8 cellular contexts compared by ENCODE assay signal in the genomic region with DNA sequence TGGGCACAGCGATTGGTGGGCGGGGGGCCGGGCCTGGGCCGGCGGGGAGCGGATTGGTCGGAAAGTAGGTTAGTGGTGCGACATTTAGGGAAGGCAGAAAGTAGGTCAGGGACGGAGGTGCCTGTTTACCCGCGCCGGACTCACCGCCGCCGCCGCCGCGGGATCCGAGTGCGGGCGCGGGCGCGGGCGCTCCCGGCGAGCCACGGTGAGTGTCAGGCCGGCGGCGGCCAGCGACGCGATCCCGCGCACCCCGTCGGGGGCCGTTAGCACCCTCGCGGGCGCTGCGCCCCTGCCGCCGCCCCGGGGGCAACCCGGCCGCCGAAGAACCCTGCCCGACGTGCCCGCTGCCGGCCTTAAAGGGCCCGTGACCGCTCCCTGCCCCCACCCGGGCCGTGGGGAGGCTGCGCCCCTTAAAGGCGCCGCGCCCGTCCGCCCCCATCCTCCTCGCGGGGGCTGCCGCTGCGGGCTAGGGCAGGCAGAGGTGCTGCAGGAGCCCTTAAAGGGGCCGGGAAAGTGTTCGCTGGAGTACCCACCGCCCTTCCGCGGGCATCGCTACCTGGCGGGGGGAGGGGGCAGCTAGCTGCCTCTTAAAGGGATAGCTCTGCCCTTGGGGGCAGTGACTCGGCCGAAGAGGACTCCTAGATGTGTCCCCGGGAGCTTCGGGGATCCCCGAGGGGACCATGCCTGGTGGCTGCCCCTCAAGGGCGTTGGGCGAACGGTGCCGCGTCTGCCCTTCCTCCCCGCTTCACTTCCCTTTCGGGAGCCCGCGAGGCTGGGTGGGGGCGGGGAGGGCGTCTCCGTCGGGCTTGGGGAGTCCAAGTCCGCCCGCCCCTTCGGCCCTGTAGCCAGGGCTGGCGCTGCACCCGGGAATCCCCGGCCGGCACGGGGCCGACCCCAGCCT. TPM values are rescaled to one million over a fixed set of nuclear protein-coding genes. Genes with fewer than 3 reads are reported as not detected.
DNase-seq lines count a peak whose midpoint lies in the region; ATAC-seq, FAIRE-seq and TF ChIP-seq lines count a peak whose summit lies in the region.

TSS of gene BMAL1 (plus strand) at position 72 of the 901 bp plus-strand sequence. CDS start 76,519 bp downstream, outside the sequence.

- H4K8ac ChIP-seq in H1 (ENCODE audit: extremely low read depth, insufficient read depth, low read length) = peak within 1 kb of the TSS; percentile 37; the same call in 1 of the 2 replicates

- no peak for TF ChIP-seq EP300 in H1 (IDR thresholded peaks at IDR 0.05; ENCODE audit: borderline replicate concordance in 1 of 2, low read depth in 2 of 2, low read length in 2 of 2)

- 3% methylated on average over 14 of the region's 101 CpGs; no CpG with 5 or more reads in 1 of the 2 experiments for WGBS in H1 (ENCODE audit: extremely low coverage in 1 of 2, insufficient coverage in 1 of 2, insufficient read length in 1 of 2, insufficient replicate concordance in 2 of 2, low coverage in 1 of 2, low lambda C conversion rate in 2 of 2, missing lambda C conversion rate in 1 of 2), 2 experiments

- H3K9me3 Mint-ChIP-seq in activated CD8-positive, alpha-beta T cell treated with anti-CD3 and anti-CD28 coated beads, Interleukin-2, amount 10 ng/mL, durations not matched to agents 7 days and 5 days (ENCODE audit: insufficient read depth) = no peaks in the 10 kb centered on the region

- H4K91ac ChIP-seq in H1 (replicated peaks; ENCODE audit: insufficient read length, low read length) = no peak within 1 kb of the TSS

- H3K9me3 ChIP-seq in H1 (ENCODE audit: insufficient read depth in 2 of 2, low read depth in 1 of 2, low read length in 1 of 2) (no peaks in the 10 kb centered on the region), mucosa of stomach (ENCODE audit: control insufficient read depth, low read length) (no peaks in the 10 kb centered on the region)

- H2BK15ac ChIP-seq in H1 (ENCODE audit: low read length) = no peak within 1 kb of the TSS

- H3K4me2 ChIP-seq in KMS-11 (peak within 1 kb of the TSS; percentile 88), H1 (ENCODE audit: insufficient read depth in 1 of 2, low read depth in 2 of 2, low read length in 2 of 2) (peak within 1 kb of the TSS; percentile 90 to 92)

- H3K27ac Mint-ChIP-seq in activated CD8-positive, alpha-beta T cell treated with anti-CD3 and anti-CD28 coated beads, Interleukin-2, amount 10 ng/mL, durations not matched to agents 7 days and 5 days = peak within 1 kb of the TSS; percentile 82

- H3K14ac ChIP-seq in H1 (ENCODE audit: insufficient read length) = no peak within 1 kb of the TSS

- H2BK120ac ChIP-seq in H1 (replicated peaks; ENCODE audit: low read depth, low read length) = no peak within 1 kb of the TSS

- H3K23me2 ChIP-seq in H1 (ENCODE audit: low read depth, low read length) = peaks cover 13% of the 10 kb centered on the region; the same call in 1 of the 2 replicates

- no peaks in the 10 kb centered on the region for H3K79me1 ChIP-seq in H1 (ENCODE audit: low read depth, low read length)

- no peak within 1 kb of the TSS for H3K4ac ChIP-seq in H1 (replicated peaks; ENCODE audit: insufficient read length, low read depth, low read length)

- H3K79me2 ChIP-seq in KMS-11 (ENCODE audit: insufficient read depth, low read depth) (peaks cover 47% of the 10 kb centered on the region), H1 (ENCODE audit: control insufficient read depth in 1 of 2, insufficient read depth in 2 of 2, low read length in 2 of 2) (no peaks in the 10 kb centered on the region; a peak in 1 of 4 replicates)

- no peak within 1 kb of the TSS for H2BK12ac ChIP-seq in H1 (ENCODE audit: low read depth, low read length)

- CTCF ChIA-PET in activated CD8-positive, alpha-beta T cell treated with anti-CD3 and anti-CD28 coated beads, Interleukin-2, amount 10 ng/mL, durations not matched to agents 7 days and 5 days (lab: Charles Lee) = interaction anchor here (1.2 to 3.3 kb wide), 6 partner anchors 10 to 66 kb away, joined by 3 to 52 read pairs (median 8); no protein-coding TSS in a partner anchor
- CTCF ChIA-PET in H1 (lab: Charles Lee; ENCODE audit: partially characterized antibody) = interaction anchor here (1.0 to 3.3 kb wide), 6 partner anchors 14 to 66 kb away, joined by 3 to 17 read pairs (median 6); no protein-coding TSS in a partner anchor

- TF ChIP-seq POLR2A in H1 (IDR thresholded peaks at IDR 0.05; ENCODE audit: control extremely low read depth in 1 of 2, low read depth in 2 of 2, low read length in 2 of 2) = no peak

- H3K27me3 ChIP-seq in GM06990 (replicated peaks; ENCODE audit: control insufficient read depth, insufficient read depth, low read length) = no peaks in the 10 kb centered on the region
- H3K27me3 ChIP-seq in KMS-11 (ENCODE audit: insufficient read depth, low read depth) = no peaks in the 10 kb centered on the region
- H3K27me3 ChIP-seq in H1 (replicated peaks in 1 of 4; ENCODE audit: control insufficient read depth in 3 of 4, extremely low read depth in 1 of 4, insufficient read depth in 3 of 4, low read length in 3 of 4) = peaks cover 6 to 57% (median 42%) of the 10 kb centered on the region in 4 experiments
- peaks cover 9% of the 10 kb centered on the region for H3K27me3 ChIP-seq in mucosa of stomach (ENCODE audit: control insufficient read depth, insufficient read depth, low read length)

- H4K20me1 ChIP-seq in KMS-11 (ENCODE audit: insufficient read depth) (peaks cover 14% of the 10 kb centered on the region), H1 (replicated peaks in 1 of 2; ENCODE audit: control insufficient read depth in 1 of 2, insufficient read depth in 2 of 2, low read length in 2 of 2) (peaks cover 0 to 5% of the 10 kb centered on the region in 2 experiments)

- H3K4me1 ChIP-seq in KMS-11 (ENCODE audit: low read depth, poor library complexity, severe bottlenecking) = peaks cover 32% of the 10 kb centered on the region
- no peaks in the 10 kb centered on the region; a peak in 2 of 7 replicates for H3K4me1 ChIP-seq in H1 (replicated peaks in 1 of 4; ENCODE audit: control insufficient read depth in 3 of 4, insufficient read depth in 4 of 4, low read length in 3 of 4)
- H3K4me1 ChIP-seq in mucosa of stomach (ENCODE audit: control insufficient read depth, insufficient read depth, low read length) = peaks cover 17% of the 10 kb centered on the region

- TF ChIP-seq CTCF in GM06990 (IDR thresholded peaks at IDR 0.05; ENCODE audit: insufficient read depth, low read length, poor library complexity, severe bottlenecking) (no peak), KMS-11 (conservative IDR thresholded peaks at IDR 0.05; ENCODE audit: low read depth, low read length) (no peak), H1 (IDR thresholded peaks at IDR 0.05; ENCODE audit: control extremely low read depth in 1 of 3, insufficient read depth in 1 of 3, low read depth in 1 of 3, low read length in 3 of 3) (no peak)

- H4K5ac ChIP-seq in H1 (ENCODE audit: insufficient read length, low read depth, low read length) = no peak within 1 kb of the TSS

- H3K27ac ChIP-seq in KMS-11 (peak within 1 kb of the TSS; percentile 84), H1 (ENCODE audit: low read depth, low read length) (no peak within 1 kb of the TSS)

- no peak for FAIRE-seq in H1 (lab: Jason Lieb, UNC)

- POLR2A ChIA-PET in activated CD8-positive, alpha-beta T cell treated with anti-CD3 and anti-CD28 coated beads, Interleukin-2, amount 10 ng/mL, durations not matched to agents 7 days and 5 days (lab: Charles Lee) = interaction anchor here (1.2 to 1.7 kb wide), 3 partner anchors 25 to 185 kb away, joined by 3 to 6 read pairs (median 5); partner anchors contain the start of gene BTBD10
- POLR2A ChIA-PET in H1 (lab: Charles Lee; ENCODE audit: partially characterized antibody) = interaction anchor here (1.3 kb wide), 1 partner anchor 61 kb away, joined by 4 read pairs; no protein-coding TSS in a partner anchor

- H3K56ac ChIP-seq in H1 (replicated peaks; ENCODE audit: insufficient read length, low read depth, low read length) = no peak within 1 kb of the TSS

- H3K23ac ChIP-seq in H1 (ENCODE audit: insufficient read length) = no peak within 1 kb of the TSS

- no peak within 1 kb of the TSS for H2BK20ac ChIP-seq in H1 (ENCODE audit: low read length)

- peaks cover 55% of the 10 kb centered on the region for H3K4me1 Mint-ChIP-seq in activated CD8-positive, alpha-beta T cell treated with anti-CD3 and anti-CD28 coated beads, Interleukin-2, amount 10 ng/mL, durations not matched to agents 7 days and 5 days (ENCODE audit: low read depth)

- DNase-seq in GM06990 (ENCODE audit: extremely low read depth, insufficient read length) (peak; percentile 75), H1 (ENCODE audit: low read depth in 1 of 2, low spot score in 2 of 2) (peak in 1 of 2 experiments; percentile 75), OCI-M2 (lab: John Stamatoyannopoulos, UW; ENCODE audit: unreplicated experiment) (no peak)
- DNase-seq in activated CD8-positive, alpha-beta T cell treated with anti-CD3 and anti-CD28 coated beads, Interleukin-2, amount 10 ng/mL, durations not matched to agents 7 days and 5 days = peak; percentile 63
- DNase-seq in stimulated activated naive CD4-positive, alpha-beta T cell (lab: John Stamatoyannopoulos, UW) = peak; percentile 47 to 77 (median 63)

- H2AK5ac ChIP-seq in H1 (ENCODE audit: low read depth, low read length) = no peak within 1 kb of the TSS

- peaks cover 26% of the 10 kb centered on the region for H3K36me3 Mint-ChIP-seq in activated CD8-positive, alpha-beta T cell treated with anti-CD3 and anti-CD28 coated beads, Interleukin-2, amount 10 ng/mL, durations not matched to agents 7 days and 5 days (ENCODE audit: low read depth)

- peak; percentile 25 for ATAC-seq in GM21619 (IDR thresholded peaks at IDR 0.05; ENCODE audit: unreplicated experiment)
- ATAC-seq in activated CD8-positive, alpha-beta T cell treated with anti-CD3 and anti-CD28 coated beads, Interleukin-2, amount 10 ng/mL, durations not matched to agents 7 days and 5 days = peak; percentile 31

- H3K36me3 ChIP-seq in GM06990 (ENCODE audit: control insufficient read depth, insufficient read depth, low read length) (no peaks in the 10 kb centered on the region), KMS-11 (ENCODE audit: insufficient read depth) (no peaks in the 10 kb centered on the region), H1 (ENCODE audit: control insufficient read depth in 2 of 4, insufficient read depth in 4 of 4, low read length in 3 of 4) (no peaks in the 10 kb centered on the region), mucosa of stomach (ENCODE audit: control insufficient read depth, insufficient read depth, low read length) (no peaks in the 10 kb centered on the region)

- H3K4me3 Mint-ChIP-seq in activated CD8-positive, alpha-beta T cell treated with anti-CD3 and anti-CD28 coated beads, Interleukin-2, amount 10 ng/mL, durations not matched to agents 7 days and 5 days = peak within 1 kb of the TSS; percentile 94

- H3K18ac ChIP-seq in H1 (ENCODE audit: extremely low read depth, low read length) = no peak within 1 kb of the TSS

- H2AFZ ChIP-seq in KMS-11 (ENCODE audit: low read depth) (peak within 1 kb of the TSS; percentile 99), H1 (ENCODE audit: low read length) (peak within 1 kb of the TSS; percentile 68)

- H3K9ac ChIP-seq in KMS-11 = peak within 1 kb of the TSS; percentile 89
- H3K9ac ChIP-seq in H1 (replicated peaks in 1 of 4; ENCODE audit: extremely low read depth in 1 of 4, low read depth in 3 of 4, low read length in 3 of 4) = peak within 1 kb of the TSS in 3 of 4 experiments; percentile 20 to 61 (median 38); a peak in 4 of 7 replicates
- H3K9ac ChIP-seq in mucosa of stomach (ENCODE audit: low read length) = peak within 1 kb of the TSS; percentile 80

- peaks cover 30% of the 10 kb centered on the region for H3K27me3 Mint-ChIP-seq in activated CD8-positive, alpha-beta T cell treated with anti-CD3 and anti-CD28 coated beads, Interleukin-2, amount 10 ng/mL, durations not matched to agents 7 days and 5 days (ENCODE audit: low read depth)

- no peak within 1 kb of the TSS for H2BK5ac ChIP-seq in H1 (ENCODE audit: low read depth, low read length)

- no peak for TF ChIP-seq RAD21 in H1 (IDR thresholded peaks at IDR 0.05 in 1 of 2, conservative IDR thresholded peaks at IDR 0.05 in 1 of 2; ENCODE audit: low read depth in 2 of 2, low read length in 2 of 2)

- H3K4me3 ChIP-seq in GM06990 (replicated peaks; ENCODE audit: low read depth, low read length) (peak within 1 kb of the TSS; percentile 92), KMS-11 (IDR thresholded peaks at IDR 0.05; ENCODE audit: insufficient read depth, low read depth, low read length) (no peak within 1 kb of the TSS), H1 (ENCODE audit: extremely low read depth in 1 of 4, insufficient read depth in 2 of 4, low read depth in 3 of 4, low read length in 4 of 4) (peak within 1 kb of the TSS; percentile 66 to 89 (median 80)), mucosa of stomach (ENCODE audit: low read length) (peak within 1 kb of the TSS; percentile 83)

RNA-seq across cellular contexts. Expression of gene BMAL1, which starts in this region (rescaled TPM):
- 10 to 100 TPM; 41.1 to 53.5 TPM for total RNA-seq in activated CD8-positive, alpha-beta T cell treated with anti-CD3 and anti-CD28 coated beads, Interleukin-2, amount 10 ng/mL, durations not matched to agents 7 days and 5 days
- total RNA-seq in H1 (2021; fragmentation: NEBNext Ultra II Directional; extraction: Animal tissue kit (Norgen Biotek cat#: 25700)) = 6.8 and 9.9 TPM in 2 replicates
- 4.1 and 6.9 TPM in 2 replicates for polyA plus RNA-seq in H1 (2011; rRNA removed)
- 6.3 TPM for polyA plus RNA-seq in H1 (2011; cell fraction: cytosol; rRNA removed)
- polyA plus RNA-seq in H1 (2011; cell fraction: nucleus; rRNA removed) = 6.4 TPM
- polyA plus RNA-seq in H1 (2012, experiment 1 of 2) = 4.7 to 9.4 TPM (median 6.3 TPM) in 4 replicates
- 0.96 TPM for polyA plus RNA-seq in H1 (2012, experiment 2 of 2)
- 5.6 TPM for polyA plus RNA-seq in H1 (2013, experiment 1 of 2)
- 5.6 TPM for polyA plus RNA-seq in H1 (2013, experiment 2 of 2)
- polyA minus RNA-seq in H1 (2011; rRNA and poly(A)+ RNA removed) = 7.7 and 8.7 TPM in 2 replicates
- polyA minus RNA-seq in H1 (2011; cell fraction: cytosol; rRNA and poly(A)+ RNA removed) = 4.7 TPM
- 20.8 TPM for polyA minus RNA-seq in H1 (2011; cell fraction: nucleus; rRNA and poly(A)+ RNA removed)

Comparison
In these comparisons a context has a peak if more than half of its experiments do, and no peak if none do; other contexts are left out.
1. H3K9ac ChIP-seq: peak in every context shown above with its lines; median percentile 89 in KMS-11; 80 in mucosa of stomach; 38 in H1.